20 cellular contexts compared by ENCODE assay signal in genomic region chr10:14306201-14306600, GRCh38.
"Had no signal": no experiment of that assay in that cellular context is flagged by ENCODE, and none has a peak within 500 bp of the region (broad histone marks: within the 10 kb centered on the region; RNA-seq: fewer than 3 reads in every experiment).

No MANE protein-coding gene starts in this region.

- H3K9me3 ChIP-seq: colonic mucosa, gastroesophageal sphincter, mucosa of descending colon, right lobe of liver, suprapubic skin, transverse colon, vagina had no signal

- H3K4me2 ChIP-seq: smooth muscle cell had no signal

- DNase-seq: activated CD4-positive, alpha-beta T cell treated with anti-CD3 and anti-CD28 coated beads, Interleukin-2, amount 10 ng/mL, durations not matched to agents 24 days and 14 days; activated CD8-positive, alpha-beta T cell treated with anti-CD3 and anti-CD28 coated beads for 36 hours; activated naive CD4-positive, alpha-beta T cell treated with anti-CD3 and anti-CD28 coated beads, Interleukin-2, amount 10 ng/mL, durations not matched to agents 7 days and 5 days; activated naive CD8-positive, alpha-beta T cell treated with anti-CD3 and anti-CD28 coated beads, Interleukin-2, amount 50 U/mL, for 24 hours; activated T-cell treated with anti-CD3 and anti-CD28 coated beads, Interleukin-2, amount 50 U/mL, for 1 hour; anterior cingulate cortex; colonic mucosa; heart right ventricle; mesenchymal stem cell; mucosa of descending colon; naive thymus-derived CD8-positive, alpha-beta T cell; right lobe of liver; stimulated activated CD4-positive, alpha-beta T cell treated with anti-CD3 and anti-CD28 coated beads, Interleukin-4, amount 100 ng/mL, for 1 hour; stimulated activated naive CD8-positive, alpha-beta T cell treated with anti-CD3 and anti-CD28 coated beads, Interleukin-15, amount 100 ng/mL, for 72 hours; T1000; transverse colon had no signal

- H3K4me1 ChIP-seq: colonic mucosa, gastroesophageal sphincter, right lobe of liver, suprapubic skin, transverse colon, vagina had no signal

- H3K27me3 ChIP-seq: colonic mucosa, gastroesophageal sphincter, right lobe of liver, transverse colon, vagina had no signal

- H3K4me3 ChIP-seq: colonic mucosa, gastroesophageal sphincter, heart right ventricle, mucosa of descending colon, right lobe of liver, smooth muscle cell, suprapubic skin, transverse colon, vagina had no signal

- ATAC-seq: activated CD8-positive, alpha-beta T cell treated with anti-CD3 and anti-CD28 coated beads for 36 hours; activated naive CD8-positive, alpha-beta T cell treated with anti-CD3 and anti-CD28 coated beads, Interleukin-2, amount 50 U/mL, for 24 hours; gastroesophageal sphincter; mucosa of descending colon; naive thymus-derived CD8-positive, alpha-beta T cell; right lobe of liver; stimulated activated naive CD8-positive, alpha-beta T cell treated with anti-CD3 and anti-CD28 coated beads, Interleukin-15, amount 100 ng/mL, for 72 hours had no signal

- H3K36me3 ChIP-seq: colonic mucosa, gastroesophageal sphincter, heart right ventricle, right lobe of liver, suprapubic skin, transverse colon, vagina had no signal

- H3K27ac ChIP-seq: colonic mucosa, gastroesophageal sphincter, right lobe of liver, suprapubic skin, transverse colon, vagina had no signal
